ENCODE assay signal across 34 cellular contexts in genomic region chr4:76974150-76974549, GRCh38. TPM values are rescaled to one million over a fixed set of nuclear protein-coding genes. Genes with fewer than 3 reads are reported as not detected.
DNase-seq lines count a peak whose midpoint lies in the region; ATAC-seq and TF ChIP-seq lines count a peak whose summit lies in the region.
"Had no signal": no experiment of that assay in that cellular context is flagged by ENCODE, and none has a peak within 500 bp of the region (broad histone marks: within the 10 kb centered on the region; RNA-seq: fewer than 3 reads in every experiment).

No MANE protein-coding gene starts in this region.

- no peaks in the 10 kb centered on the region for H3K27me3 ChIP-seq in GM23248 (replicated peaks; ENCODE audit: insufficient read depth)
- H3K27me3 ChIP-seq in skeletal muscle satellite cell (ENCODE audit: control insufficient read depth, insufficient read depth, low read length), result no peaks in the 10 kb centered on the region
- H3K27me3 ChIP-seq: BLaER1, right lobe of liver, upper lobe of right lung had no signal

- TF ChIP-seq CTCF in natural killer cell (IDR thresholded peaks at IDR 0.05) (no peak), nephron progenitor cell (IDR thresholded peaks at IDR 0.05) (no peak)

- H3K9me3 Mint-ChIP-seq in natural killer cell (no peaks in the 10 kb centered on the region), nephron progenitor cell (peaks cover 14% of the 10 kb centered on the region)
- H3K9me3 Mint-ChIP-seq: activated T-cell treated with anti-CD3 and anti-CD28 coated beads, Interleukin-2, amount 50 U/mL, for 4 hours; central memory CD8-positive, alpha-beta T cell; neural crest cell; T-helper 1 cell treated with Interleukin-12 subunit alpha and Interleukin-12 subunit beta and Interleukin-4 antibody, amounts not matched to agents 30 μg/mL and 1 μg/mL, for 36 hours had no signal

- H3K36me3 Mint-ChIP-seq in natural killer cell (no peaks in the 10 kb centered on the region), nephron progenitor cell (ENCODE audit: low read depth) (peaks cover 69% of the 10 kb centered on the region)

- intact Hi-C loops in natural killer cell (cut with micrococcal nuclease), result no loop called here

- H3K27ac ChIP-seq in GM23248, result peak overlapping the region; percentile 18
- H3K27ac ChIP-seq: BLaER1, lower lobe of right lung, right lobe of liver, upper lobe of right lung had no signal

- H3K27ac Mint-ChIP-seq in natural killer cell (no peak overlapping the region), nephron progenitor cell (no peak overlapping the region)
- H3K27ac Mint-ChIP-seq: activated naive CD8-positive, alpha-beta T cell treated with anti-CD3 and anti-CD28 coated beads, Interleukin-2, amount 10 ng/mL, durations not matched to agents 7 days and 5 days; dendritic cell treated with granulocyte-macrophage colony-stimulating factor and Interleukin-4, amounts not matched to agents 40 ng/mL and 50 ng/mL, for 4 days; T-helper 1 cell treated with Interleukin-12 subunit alpha and Interleukin-12 subunit beta and Interleukin-4 antibody, amounts not matched to agents 30 μg/mL and 1 μg/mL, for 36 hours had no signal

- H3K4me3 Mint-ChIP-seq in natural killer cell, result no peak overlapping the region
- H3K4me3 Mint-ChIP-seq in nephron progenitor cell, result no peak overlapping the region
- H3K4me3 Mint-ChIP-seq: activated naive CD8-positive, alpha-beta T cell treated with anti-CD3 and anti-CD28 coated beads, Interleukin-2, amount 10 ng/mL, durations not matched to agents 7 days and 5 days; activated T-cell treated with anti-CD3 and anti-CD28 coated beads, Interleukin-2, amount 50 U/mL, for 4 hours; central memory CD8-positive, alpha-beta T cell; dendritic cell treated with granulocyte-macrophage colony-stimulating factor and Interleukin-4, amounts not matched to agents 40 ng/mL and 50 ng/mL, for 4 days; neural crest cell; T-helper 1 cell treated with Interleukin-12 subunit alpha and Interleukin-12 subunit beta and Interleukin-4 antibody, amounts not matched to agents 30 μg/mL and 1 μg/mL, for 36 hours had no signal

- H4K20me1 ChIP-seq in GM23248 (ENCODE audit: insufficient read depth), result peaks cover 32% of the 10 kb centered on the region

- H3K4me1 ChIP-seq in GM23248 (ENCODE audit: insufficient read depth), result peaks cover 77% of the 10 kb centered on the region
- H3K4me1 ChIP-seq in skeletal muscle satellite cell (ENCODE audit: control insufficient read depth, insufficient read depth, low read length), result peaks cover 52% of the 10 kb centered on the region

- in situ Hi-C loops in GM23248 (cut with MboI), result no loop called here

- H3K9ac ChIP-seq in GM23248 (no peak overlapping the region), skeletal muscle satellite cell (ENCODE audit: low read depth, low read length) (peak overlapping the region; percentile 20)
- H3K9ac ChIP-seq: BLaER1 had no signal

- no peak overlapping the region for H3K4me2 ChIP-seq in GM23248 (ENCODE audit: unreplicated experiment)
- H3K4me2 ChIP-seq in skeletal muscle satellite cell (ENCODE audit: low read length), result peak overlapping the region; percentile 57
- H3K4me2 ChIP-seq: BLaER1 had no signal

- ATAC-seq in natural killer cell (no peak), HG03342 (IDR thresholded peaks at IDR 0.05; ENCODE audit: unreplicated experiment) (no peak)
- ATAC-seq: activated T-cell treated with anti-CD3 and anti-CD28 coated beads, Interleukin-2, amount 50 U/mL, for 4 hours; esophagus mucosa; lower lobe of right lung; mucosa of descending colon; right lobe of liver; SK-N-SH treated with all-trans-retinoic acid at 6 μM for 48 hours; upper lobe of right lung had no signal

- H3K36me3 ChIP-seq in GM23248 (ENCODE audit: low read depth) (peaks cover 67% of the 10 kb centered on the region; the same call in 1 of the 2 replicates), skeletal muscle satellite cell (ENCODE audit: insufficient read depth, low read length) (peaks cover 34% of the 10 kb centered on the region)
- H3K36me3 ChIP-seq: lower lobe of right lung, right lobe of liver, upper lobe of right lung had no signal

- peaks cover 80% of the 10 kb centered on the region for H3F3A ChIP-seq in GM23248 (ENCODE audit: insufficient read depth)

- H3K9me3 ChIP-seq in GM23248 (ENCODE audit: low read depth) (no peaks in the 10 kb centered on the region), skeletal muscle satellite cell (replicated peaks; ENCODE audit: low read length) (no peaks in the 10 kb centered on the region)
- H3K9me3 ChIP-seq: lower lobe of right lung, mucosa of descending colon, right lobe of liver, upper lobe of right lung had no signal

- no peak overlapping the region for H2AFZ ChIP-seq in GM23248

- no peaks in the 10 kb centered on the region for H3K9me2 ChIP-seq in GM23248 (ENCODE audit: insufficient read depth)

- H3K4me3 ChIP-seq in GM23248 (no peak overlapping the region), skeletal muscle satellite cell (ENCODE audit: low read length) (no peak overlapping the region)
- H3K4me3 ChIP-seq: BLaER1, lower lobe of right lung, mucosa of descending colon, right lobe of liver, upper lobe of right lung had no signal

- DNase-seq in GM23248, result no peak
- DNase-seq in RPMI7951 (ENCODE audit: low read depth), result peak; percentile 62
- peak; percentile 49 for DNase-seq in fibroblast of gingiva (ENCODE audit: low read depth)
- no peak for DNase-seq in natural killer cell
- DNase-seq in nephron progenitor cell, result no peak
- no peak for DNase-seq in occipital lobe (lab: John Stamatoyannopoulos, UW)
- DNase-seq: activated gamma-delta T cell; activated naive CD8-positive, alpha-beta T cell treated with anti-CD3 and anti-CD28 coated beads, Interleukin-2, amount 10 ng/mL, durations not matched to agents 7 days and 5 days; activated T-cell treated with anti-CD3 and anti-CD28 coated beads, Interleukin-2, amount 50 U/mL, for 4 hours; DMS 273 treated with DMSO at 0.1 percent for 48 hours; KG1; kidney glomerular epithelial cell; lower lobe of right lung; mucosa of descending colon; NCI-H1436 treated with DMSO at 0.1 percent for 48 hours; NCI-H2081 treated with DMSO at 0.1 percent for 48 hours; NCI-H226; NCI-H526 treated with DMSO at 0.1 percent for 48 hours; NK-92 treated with Interleukin-12 subunit alpha and Interleukin-12 subunit beta, amount 100 ng/mL, for 24 hours; posterior cingulate gyrus; right lobe of liver; Right ventricle myocardium superior; stimulated activated CD4-positive, alpha-beta T cell treated with anti-CD3 and anti-CD28 coated beads, Interleukin-15, amount 100 ng/mL, for 24 hours; stimulated activated CD4-positive, alpha-beta T cell treated with anti-CD3 and anti-CD28 coated beads, Interleukin-4, amount 100 ng/mL, for 4 hours; upper lobe of right lung had no signal

- H3K79me2 ChIP-seq in GM23248 (ENCODE audit: insufficient read depth), result peaks cover 100% of the 10 kb centered on the region

- no peaks in the 10 kb centered on the region for H3K27me3 Mint-ChIP-seq in natural killer cell (ENCODE audit: low read depth in 2 of 2)
- no peaks in the 10 kb centered on the region for H3K27me3 Mint-ChIP-seq in nephron progenitor cell (ENCODE audit: low read depth, poor library complexity)
- H3K27me3 Mint-ChIP-seq: activated naive CD8-positive, alpha-beta T cell treated with anti-CD3 and anti-CD28 coated beads, Interleukin-2, amount 10 ng/mL, durations not matched to agents 7 days and 5 days; central memory CD8-positive, alpha-beta T cell; dendritic cell treated with granulocyte-macrophage colony-stimulating factor and Interleukin-4, amounts not matched to agents 40 ng/mL and 50 ng/mL, for 4 days had no signal

- 84 to 92% methylated on average over 2 of the region's 2 CpGs for WGBS in GM23248 (ENCODE audit: low coverage in 1 of 2, low lambda C conversion rate in 2 of 2, missing lambda C conversion rate in 2 of 2), 2 experiments

- H3K4me1 Mint-ChIP-seq in natural killer cell (peaks cover 14 to 33% of the 10 kb centered on the region in 2 donors), nephron progenitor cell (peaks cover 82% of the 10 kb centered on the region)

RNA-seq across cellular contexts. Expression of gene SEPTIN11, which starts 24.6 kb away (rescaled TPM):
- 640 and 867 TPM in 2 replicates for total RNA-seq in GM23248 (2014; rRNA removed; shearing (Covaris generic))
- polyA plus RNA-seq in GM23248 (2016; fragmentation: Nextera tagmentation; extraction: Ambion mirVana), result 478 and 488 TPM in 2 replicates
- 90.5 and 95.3 TPM in 2 replicates for total RNA-seq in RPMI7951 (2014; rRNA removed; shearing (Covaris generic))
- total RNA-seq in skeletal muscle satellite cell (2012; rRNA removed), result 107 and 109 TPM in 2 replicates
- total RNA-seq in natural killer cell (10 to 100 TPM; 38.6 to 52.8 (median 46.2) TPM), occipital lobe (244 TPM)

Comparison
In these comparisons a context has a peak if more than half of its experiments do, and no peak if none do; other contexts are left out.
1. DNase-seq: peak in RPMI7951 (single experiment) and fibroblast of gingiva (single experiment); none in GM23248 (single experiment), natural killer cell (single experiment), nephron progenitor cell (single experiment) and occipital lobe (single experiment).